ENCODE assay signal across 14 cellular contexts in genomic region chr3:132232231-132232792, GRCh38.
DNase-seq lines count a peak whose midpoint lies in the region; ATAC-seq and TF ChIP-seq lines count a peak whose summit lies in the region.
"Had no signal": no experiment of that assay in that cellular context is flagged by ENCODE, and none has a peak within 500 bp of the region (broad histone marks: within the 10 kb centered on the region; RNA-seq: fewer than 3 reads in every experiment).

No MANE protein-coding gene starts in this region.

- 7% methylated on average over 2 of the region's 2 CpGs for WGBS in prostate gland

- H3K4me1 ChIP-seq in prostate gland (replicated peaks): peaks cover 2% of the 10 kb centered on the region
- H3K4me1 ChIP-seq: left ventricle myocardium inferior had no signal

- DNase-seq in NCI-H1092 treated with DMSO at 0.1 percent for 48 hours (lab: John Stamatoyannopoulos, UW) (peak; percentile 41), NCI-H1092 (lab: John Stamatoyannopoulos, UW) (no peak), NCI-H69 (lab: John Stamatoyannopoulos, UW) (peak; percentile 6), prostate gland (ENCODE audit: low spot score) (no peak), NCI-H446 treated with DMSO at 0.1 percent for 48 hours (lab: John Stamatoyannopoulos, UW) (no peak), nucleus accumbens (lab: John Stamatoyannopoulos, UW) (no peak)
- no peak for DNase-seq in activated naive CD4-positive, alpha-beta T cell treated with Interleukin-2 at 50 U/mL for 16 hours
- DNase-seq: activated CD8-positive, alpha-beta memory T cell treated with anti-CD3 and anti-CD28 coated beads, Interleukin-2, amount 10 ng/mL, durations not matched to agents 7 days and 5 days; left ventricle myocardium inferior; stimulated activated CD4-positive, alpha-beta T cell treated with anti-CD3 and anti-CD28 coated beads, Interleukin-1b, Interleukin-23, amount 100 ng/mL, for 48 hours; stimulated activated naive CD8-positive, alpha-beta T cell treated with anti-CD3 and anti-CD28 coated beads, Interleukin-15, Interleukin-2, amounts not matched to agents 100 U/mL and 50 U/mL, for 24 hours had no signal

- no peaks in the 10 kb centered on the region for H3K36me3 ChIP-seq in prostate gland
- H3K36me3 ChIP-seq: left ventricle myocardium inferior, neutrophil had no signal

- H3K9me3 ChIP-seq in prostate gland: no peaks in the 10 kb centered on the region
- H3K9me3 ChIP-seq: left ventricle myocardium inferior, neutrophil had no signal

- intact Hi-C loops in prostate gland (cut with DNase I): no loop called here

- no peak for TF ChIP-seq CTCF in prostate gland (IDR thresholded peaks at IDR 0.05)

- no peaks in the 10 kb centered on the region for H3K27me3 ChIP-seq in prostate gland (replicated peaks; ENCODE audit: insufficient read depth)
- H3K27me3 ChIP-seq: neutrophil had no signal

- H3K27ac ChIP-seq in prostate gland: peak overlapping the region; percentile 29 to 77
- H3K27ac ChIP-seq: 22Rv1, left ventricle myocardium inferior, neutrophil had no signal

- no peak overlapping the region for H3K4me3 ChIP-seq in prostate gland
- H3K4me3 ChIP-seq: left ventricle myocardium inferior had no signal

- peak; percentile 60 for ATAC-seq in HG02981 (IDR thresholded peaks at IDR 0.05; ENCODE audit: unreplicated experiment)
- ATAC-seq: activated CD8-positive, alpha-beta memory T cell treated with anti-CD3 and anti-CD28 coated beads, Interleukin-2, amount 10 ng/mL, durations not matched to agents 7 days and 5 days; stimulated activated naive CD8-positive, alpha-beta T cell treated with anti-CD3 and anti-CD28 coated beads, Interleukin-15, Interleukin-2, amounts not matched to agents 100 U/mL and 50 U/mL, for 24 hours had no signal

- TF ChIP-seq POLR2A in prostate gland (IDR thresholded peaks at IDR 0.05): no peak

Comparison
In these comparisons a context has a peak if more than half of its experiments do, and no peak if none do; other contexts are left out.
1. DNase-seq: peak in NCI-H1092 treated with DMSO at 0.1 percent for 48 hours (single experiment) and NCI-H69 (single experiment); none in NCI-H1092 (single experiment), prostate gland (single experiment), activated naive CD4-positive, alpha-beta T cell treated with Interleukin-2 at 50 U/mL for 16 hours (single experiment), NCI-H446 treated with DMSO at 0.1 percent for 48 hours (single experiment) and nucleus accumbens (0 of 56).